Comparison of ENCODE assay signal across 1 cellular context in genomic region chr12:110565919-110566871, GRCh38.
TF ChIP-seq lines count a peak whose summit lies in the region.

No MANE protein-coding gene starts in this region.

TF ChIP-seq in A549, 52 proteins besides CTCF, POLR2A, EP300 and RAD21:
- TF ChIP-seq BCL3 (IDR thresholded peaks at IDR 0.05) = no peak
- TF ChIP-seq EHMT2 (IDR thresholded peaks at IDR 0.05; ENCODE audit: low read depth) = no peak
- no peak for TF ChIP-seq HEYL (CRISPR knock-in tag; IDR thresholded peaks at IDR 0.05)
- TF ChIP-seq ZC3H11A (IDR thresholded peaks at IDR 0.05) = no peak
- no peak for TF ChIP-seq FOSL2 (IDR thresholded peaks at IDR 0.05)
- no peak for TF ChIP-seq FOSL2 (CRISPR knock-in tag; IDR thresholded peaks at IDR 0.05)
- no peak for TF ChIP-seq MYC (IDR thresholded peaks at IDR 0.05; ENCODE audit: borderline replicate concordance, low read length)
- TF ChIP-seq EHF (CRISPR knock-in tag; IDR thresholded peaks at IDR 0.05) = no peak
- TF ChIP-seq ZFP36 (IDR thresholded peaks at IDR 0.05; ENCODE audit: borderline replicate concordance, partially characterized antibody) = no peak
- no peak for TF ChIP-seq USF2 (IDR thresholded peaks at IDR 0.05)
- no peak for TF ChIP-seq CHD4 (IDR thresholded peaks at IDR 0.05; ENCODE audit: borderline replicate concordance)
- no peak for TF ChIP-seq MAFK (IDR thresholded peaks at IDR 0.05; ENCODE audit: partially characterized antibody)
- TF ChIP-seq BHLHE40 (IDR thresholded peaks at IDR 0.05; ENCODE audit: low read depth, low read length) = no peak
- TF ChIP-seq ZSCAN20 (CRISPR knock-in tag; IDR thresholded peaks at IDR 0.05) = no peak
- no peak for TF ChIP-seq NFE2L2 (conservative IDR thresholded peaks at IDR 0.05; ENCODE audit: low read length)
- no peak for TF ChIP-seq GATA3 (IDR thresholded peaks at IDR 0.05; ENCODE audit: borderline replicate concordance)
- TF ChIP-seq ZNF302 (CRISPR knock-in tag; IDR thresholded peaks at IDR 0.05) = no peak
- no peak for TF ChIP-seq CBX8 (IDR thresholded peaks at IDR 0.05)
- TF ChIP-seq NPAS2 (CRISPR knock-in tag; IDR thresholded peaks at IDR 0.05; ENCODE audit: borderline replicate concordance) = no peak
- TF ChIP-seq SMC3 (IDR thresholded peaks at IDR 0.05) = no peak
TF ChIP-seq in A549: peak in this region for 0.
